8 cellular contexts compared by ENCODE assay signal in genomic region chr4:94208268-94208667, GRCh38. TPM values are rescaled to one million over a fixed set of nuclear protein-coding genes. Genes with fewer than 3 reads are reported as not detected.
A peak's percentile ranks its signal among the peaks of the same experiment; 100 is the strongest.
DNase-seq lines count a peak whose midpoint lies in the region; ATAC-seq and TF ChIP-seq lines count a peak whose summit lies in the region.

No MANE protein-coding gene starts in this region.

- TF ChIP-seq CTCF in heart right ventricle (IDR thresholded peaks at IDR 0.05) (no peak), liver (IDR thresholded peaks at IDR 0.05; ENCODE audit: low read depth, low read length, missing input control) (no peak)

- ATAC-seq in heart right ventricle (no peak), GM21619 (IDR thresholded peaks at IDR 0.05; ENCODE audit: unreplicated experiment) (no peak)

- intact Hi-C loops in heart right ventricle (cut with DNase I) = no loop called here
- intact Hi-C loops in cardiac septum (cut with DNase I) = no loop called here

- H3K36me3 ChIP-seq in heart right ventricle (peaks cover 0 to 48% (median 18%) of the 10 kb centered on the region in 9 donors), liver (ENCODE audit: control insufficient read depth in 4 of 4, insufficient read depth in 3 of 4, low read depth in 1 of 4, low read length in 3 of 4) (peaks cover 0 to 9% (median 7%) of the 10 kb centered on the region in 4 donors), urinary bladder (ENCODE audit: insufficient read depth) (no peaks in the 10 kb centered on the region)

- H3K4me1 ChIP-seq in heart right ventricle = peaks cover 0 to 28% (median 23%) of the 10 kb centered on the region in 9 donors
- peaks cover 0 to 10% (median 9%) of the 10 kb centered on the region in 4 donors for H3K4me1 ChIP-seq in liver (ENCODE audit: control insufficient read depth in 4 of 4, insufficient read depth in 4 of 4, low read length in 3 of 4)
- H3K4me1 ChIP-seq in urinary bladder (ENCODE audit: insufficient read depth) = no peaks in the 10 kb centered on the region

- H3K27me3 ChIP-seq in heart right ventricle (no peaks in the 10 kb centered on the region), liver (ENCODE audit: control insufficient read depth in 4 of 4, insufficient read depth in 4 of 4, low read length in 3 of 4) (no peaks in the 10 kb centered on the region)

- H3K9me3 ChIP-seq in heart right ventricle = peaks cover 0 to 2% (median 0%) of the 10 kb centered on the region in 11 donors
- H3K9me3 ChIP-seq in liver (ENCODE audit: control insufficient read depth in 4 of 4, low read length in 3 of 4) = no peaks in the 10 kb centered on the region

- H3K9ac ChIP-seq in liver (ENCODE audit: low read depth in 1 of 2, low read length in 2 of 2) = peak overlapping the region; percentile 15 to 94

- H3K27ac ChIP-seq in heart right ventricle = peak overlapping the region in 9 of 10 donors; percentile 87 to 97 (median 94)
- H3K27ac ChIP-seq in angular gyrus (ENCODE audit: low read depth, low read length) = peak overlapping the region; percentile 83
- H3K27ac ChIP-seq in liver (ENCODE audit: low read depth in 1 of 2, low read length in 2 of 2) = peak overlapping the region; percentile 75 to 95
- H3K27ac ChIP-seq in urinary bladder (ENCODE audit: low read depth) = no peak overlapping the region

- 9 to 12% methylated on average over 5 of the region's 5 CpGs for WGBS in heart right ventricle, 2 donors
- WGBS in liver = 25% methylated on average over 5 of the region's 5 CpGs
- WGBS in urinary bladder = 8% methylated on average over 5 of the region's 5 CpGs

- DNase-seq in heart right ventricle = no peak
- DNase-seq in cardiac septum (ENCODE audit: low spot score) = no peak
- DNase-seq in SK-N-DZ (ENCODE audit: low spot score) = no peak
- no peak for DNase-seq in glomerular visceral epithelial cell (ENCODE audit: extremely low spot score)

- H3K4me3 ChIP-seq in heart right ventricle (peak overlapping the region; percentile 64 to 93 (median 75)), liver (ENCODE audit: low read depth in 1 of 3, low read length in 3 of 3) (peak overlapping the region; percentile 66 to 98 (median 73)), urinary bladder (ENCODE audit: low read depth, low read length) (peak overlapping the region; percentile 86)

- no peak for TF ChIP-seq RAD21 in liver (IDR thresholded peaks at IDR 0.05)

TF ChIP-seq in liver, 16 proteins besides CTCF, POLR2A, EP300 and RAD21:
- TF ChIP-seq REST (IDR thresholded peaks at IDR 0.05) (no peak), HNF4G (IDR thresholded peaks at IDR 0.05) (no peak), TAF1 (conservative IDR thresholded peaks at IDR 0.05) (no peak), SP1 (IDR thresholded peaks at IDR 0.05) (no peak), ZBTB33 (IDR thresholded peaks at IDR 0.05) (no peak), NR2F2 (IDR thresholded peaks at IDR 0.05) (no peak), MAX (IDR thresholded peaks at IDR 0.05) (no peak), YY1 (IDR thresholded peaks at IDR 0.05) (no peak), ATF3 (IDR thresholded peaks at IDR 0.05) (no peak), RXRA (IDR thresholded peaks at IDR 0.05) (no peak), EGR1 (IDR thresholded peaks at IDR 0.05; ENCODE audit: low read depth in 2 of 2) (no peak), JUND (IDR thresholded peaks at IDR 0.05) (no peak), FOXA2 (IDR thresholded peaks at IDR 0.05) (no peak), HNF4A (conservative IDR thresholded peaks at IDR 0.05) (no peak), GABPA (IDR thresholded peaks at IDR 0.05 in 1 of 2, conservative IDR thresholded peaks at IDR 0.05 in 1 of 2) (no peak), FOXA1 (IDR thresholded peaks at IDR 0.05) (no peak)

RNA-seq across cellular contexts. Expression of gene SMARCAD1, which starts 0.6 kb away (rescaled TPM):
- total RNA-seq in heart right ventricle = 10 to 100 TPM in 8 of 10 donors, 1 to 10 TPM in 2; 8.5 to 15.1 (median 11.1) TPM
- polyA plus RNA-seq in heart right ventricle = 1 to 10 TPM; 4.5 to 9.4 TPM
- 11.8 TPM for total RNA-seq in cardiac septum
- 10 to 100 TPM; 13.1 to 18.8 TPM for total RNA-seq in liver
- 1 to 10 TPM; 3.6 to 4.4 TPM for polyA plus RNA-seq in liver
- total RNA-seq in urinary bladder = 102 TPM
- polyA plus RNA-seq in urinary bladder = 12.1 TPM
- 53.7 and 57.2 TPM in 2 replicates for polyA plus RNA-seq in SK-N-DZ (2014; cell fraction: cytosol; rRNA removed)
- polyA plus RNA-seq in SK-N-DZ (2014; cell fraction: nucleus; rRNA removed) = 100 and 104 TPM in 2 replicates
